Comparison of ENCODE assay signal across 8 cellular contexts in the genomic region with DNA sequence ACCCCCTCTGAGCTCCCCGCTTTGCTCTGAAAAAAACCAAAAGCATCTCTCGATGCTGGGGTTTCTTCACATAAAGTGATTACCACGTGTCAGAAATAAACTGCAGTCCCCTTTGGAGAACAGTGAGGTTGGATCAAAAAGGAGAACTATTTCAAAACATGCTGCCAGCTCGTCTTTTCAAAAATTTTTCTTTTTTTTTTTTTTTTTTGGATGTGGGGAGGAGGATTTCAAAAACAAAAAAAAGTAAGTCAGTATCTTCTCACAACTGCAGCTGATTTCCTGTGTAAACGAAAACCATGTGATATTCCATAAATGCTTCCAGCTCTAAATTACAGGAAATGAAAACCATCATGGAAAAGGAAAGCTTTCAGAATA.
DNase-seq lines count a peak whose midpoint lies in the region; ATAC-seq and TF ChIP-seq lines count a peak whose summit lies in the region.

No MANE protein-coding gene starts in this region.

- no peaks in the 10 kb centered on the region for H3K27me3 Mint-ChIP-seq in CD4-positive, alpha-beta memory T cell
- peaks cover 8% of the 10 kb centered on the region for H3K27me3 Mint-ChIP-seq in mesothelial cell of epicardium (ENCODE audit: low read depth)

- ATAC-seq in GM21737 (IDR thresholded peaks at IDR 0.05; ENCODE audit: unreplicated experiment): no peak

- no peak overlapping the region for H3K27ac ChIP-seq in CD4-positive, alpha-beta memory T cell (ENCODE audit: low read depth, low read length)
- peak overlapping the region; percentile 90 for H3K27ac ChIP-seq in vagina

- H3K9me3 Mint-ChIP-seq in CD4-positive, alpha-beta memory T cell: no peaks in the 10 kb centered on the region
- H3K9me3 Mint-ChIP-seq in mesothelial cell of epicardium: no peaks in the 10 kb centered on the region

- DNase-seq in CD4-positive, alpha-beta memory T cell: peak in 1 of 5 donors; percentile 24
- peak; percentile 38 to 76 for DNase-seq in NOMO-1 (lab: John Stamatoyannopoulos, UW; ENCODE audit: unreplicated experiment in 2 of 2)
- peak; percentile 82 to 92 for DNase-seq in dermis microvascular lymphatic vessel endothelial cell (ENCODE audit: low read depth in 2 of 2)
- no peak for DNase-seq in mesothelial cell of epicardium (ENCODE audit: low spot score in 2 of 2, unreplicated experiment in 2 of 2)
- no peak for DNase-seq in vagina (ENCODE audit: extremely low spot score in 2 of 2)
- no peak for DNase-seq in NCI-H748 (lab: John Stamatoyannopoulos, UW; ENCODE audit: unreplicated experiment)
- no peak for DNase-seq in LoVo (ENCODE audit: low spot score)

- TF ChIP-seq CTCF in mesothelial cell of epicardium (IDR thresholded peaks at IDR 0.05; ENCODE audit: unreplicated experiment): no peak
- no peak for TF ChIP-seq CTCF in vagina (IDR thresholded peaks at IDR 0.05)

- no peaks in the 10 kb centered on the region for H3K36me3 ChIP-seq in CD4-positive, alpha-beta memory T cell (ENCODE audit: insufficient read depth, low read length)
- H3K36me3 ChIP-seq in vagina: no peaks in the 10 kb centered on the region

- H3K27me3 ChIP-seq in CD4-positive, alpha-beta memory T cell (ENCODE audit: insufficient read depth, low read length): no peaks in the 10 kb centered on the region
- H3K27me3 ChIP-seq in vagina: no peaks in the 10 kb centered on the region

- peaks cover 28% of the 10 kb centered on the region for H3K4me1 ChIP-seq in CD4-positive, alpha-beta memory T cell (ENCODE audit: insufficient read depth, low read length)
- H3K4me1 ChIP-seq in vagina: peaks cover 34% of the 10 kb centered on the region

- TF ChIP-seq POLR2A in vagina (IDR thresholded peaks at IDR 0.05): no peak

- H3K27ac Mint-ChIP-seq in CD4-positive, alpha-beta memory T cell: peak overlapping the region; percentile 28 to 95 (median 59)
- peak overlapping the region; percentile 84 for H3K27ac Mint-ChIP-seq in mesothelial cell of epicardium

- intact Hi-C loops in CD4-positive, alpha-beta memory T cell (cut with micrococcal nuclease): loop anchor here (1.0 to 2.0 kb wide), 11 partner anchors 38 to 1221 kb away; a partner anchor contains a TSS
- intact Hi-C loops in vagina (cut with DNase I): loop anchor here (1.0 to 10.0 kb wide), 2 partner anchors 890 to 977 kb away; no protein-coding TSS in a partner anchor

- peaks cover 7 to 33% (median 22%) of the 10 kb centered on the region in 4 donors for H3K4me1 Mint-ChIP-seq in CD4-positive, alpha-beta memory T cell
- H3K4me1 Mint-ChIP-seq in mesothelial cell of epicardium: peaks cover 22% of the 10 kb centered on the region

- H3K4me3 Mint-ChIP-seq in CD4-positive, alpha-beta memory T cell: peak overlapping the region; percentile 74 to 92 (median 86)
- H3K4me3 Mint-ChIP-seq in mesothelial cell of epicardium: peak overlapping the region; percentile 70

- peaks cover 0 to under 1% of the 10 kb centered on the region in 2 donors for H3K36me3 Mint-ChIP-seq in CD4-positive, alpha-beta memory T cell
- H3K36me3 Mint-ChIP-seq in mesothelial cell of epicardium: no peaks in the 10 kb centered on the region

- H3K9me3 ChIP-seq in CD4-positive, alpha-beta memory T cell (ENCODE audit: control insufficient read depth in 1 of 2, low read length in 2 of 2): no peaks in the 10 kb centered on the region
- no peaks in the 10 kb centered on the region for H3K9me3 ChIP-seq in vagina

- H3K4me3 ChIP-seq in CD4-positive, alpha-beta memory T cell (ENCODE audit: low read length in 2 of 2): peak overlapping the region; percentile 30 to 53
- H3K4me3 ChIP-seq in vagina: peak overlapping the region; percentile 52 to 67

- CTCF ChIA-PET in CD4-positive, alpha-beta memory T cell (lab: Charles Lee; ENCODE audit: partially characterized antibody): interaction anchor here (0.6 to 6.3 kb wide), 46 partner anchors 9 to 1077 kb away, joined by 3 to 56 read pairs (median 5); a partner anchor contains a TSS

- POLR2A ChIA-PET in CD4-positive, alpha-beta memory T cell (lab: Charles Lee; ENCODE audit: partially characterized antibody): interaction anchor here (0.8 to 2.7 kb wide), 24 partner anchors 9 to 1024 kb away, joined by 3 to 40 read pairs (median 5); a partner anchor contains a TSS

Comparison
In these comparisons a context has a peak if more than half of its experiments do, and no peak if none do; other contexts are left out.
1. DNase-seq: peak in NOMO-1 (2 of 2) and dermis microvascular lymphatic vessel endothelial cell (2 of 2); none in mesothelial cell of epicardium (0 of 2), vagina (0 of 2), NCI-H748 (single experiment) and LoVo (single experiment).